Comparison of ENCODE assay signal across 14 cellular contexts in genomic region chr6:7730852-7731251, GRCh38. TPM values are rescaled to one million over a fixed set of nuclear protein-coding genes. Genes with fewer than 3 reads are reported as not detected.
A peak's percentile ranks its signal among the peaks of the same experiment; 100 is the strongest.
DNase-seq lines count a peak whose midpoint lies in the region; ATAC-seq, FAIRE-seq and TF ChIP-seq lines count a peak whose summit lies in the region.
"Had no signal": no experiment of that assay in that cellular context is flagged by ENCODE, and none has a peak within 500 bp of the region (broad histone marks: within the 10 kb centered on the region; RNA-seq: fewer than 3 reads in every experiment).

No MANE protein-coding gene starts in this region.

- TF ChIP-seq CTCF in osteocyte (IDR thresholded peaks at IDR 0.05) = no peak

- H3K27ac Mint-ChIP-seq in osteocyte (ENCODE audit: unreplicated experiment) = no peak overlapping the region
- H3K27ac Mint-ChIP-seq: activated CD8-positive, alpha-beta memory T cell treated with anti-CD3 and anti-CD28 coated beads, Interleukin-2, amount 10 ng/mL, durations not matched to agents 7 days and 5 days; T-helper 17 cell had no signal

- H3K36me3 Mint-ChIP-seq in osteocyte (ENCODE audit: unreplicated experiment) = no peaks in the 10 kb centered on the region
- H3K36me3 Mint-ChIP-seq: activated CD8-positive, alpha-beta memory T cell treated with anti-CD3 and anti-CD28 coated beads, Interleukin-2, amount 10 ng/mL, durations not matched to agents 7 days and 5 days had no signal

- peaks cover 20% of the 10 kb centered on the region for H3K4me1 Mint-ChIP-seq in osteocyte (ENCODE audit: unreplicated experiment)

- no peak overlapping the region for H3K4me3 Mint-ChIP-seq in osteocyte (ENCODE audit: unreplicated experiment)
- H3K4me3 Mint-ChIP-seq: activated CD8-positive, alpha-beta memory T cell treated with anti-CD3 and anti-CD28 coated beads, Interleukin-2, amount 10 ng/mL, durations not matched to agents 7 days and 5 days; T-helper 17 cell had no signal

- peak; percentile 9 for DNase-seq in ELF-1 (ENCODE audit: low read depth, low spot score)
- DNase-seq in RPMI7951 (ENCODE audit: low read depth) = peak; percentile 52
- peak; percentile 55 for DNase-seq in fibroblast of gingiva (ENCODE audit: low read depth)
- DNase-seq in renal cortical epithelial cell (ENCODE audit: low read depth) = peak; percentile 97
- no peak for DNase-seq in osteocyte (ENCODE audit: extremely low spot score, unreplicated experiment)
- DNase-seq in Right ventricle myocardium superior = no peak
- DNase-seq in GM12891 (ENCODE audit: insufficient read length, low spot score) = no peak
- DNase-seq: activated CD8-positive, alpha-beta memory T cell treated with anti-CD3 and anti-CD28 coated beads, Interleukin-2, amount 10 ng/mL, durations not matched to agents 7 days and 5 days; anterior cingulate cortex; GF-D8; H7; NCI-H524 treated with DMSO at 0.1 percent for 48 hours; T-helper 17 cell had no signal

- H3K9me3 Mint-ChIP-seq in osteocyte (ENCODE audit: unreplicated experiment) = no peaks in the 10 kb centered on the region

- intact Hi-C loops in Right ventricle myocardium superior (cut with DNase I) = no loop called here

- H3K27me3 Mint-ChIP-seq in osteocyte (ENCODE audit: unreplicated experiment) = peaks cover 59% of the 10 kb centered on the region

- no peak for TF ChIP-seq POLR2A in GM12891 (IDR thresholded peaks at IDR 0.05; ENCODE audit: low read depth, low read length)

- FAIRE-seq in GM12891 (lab: Jason Lieb, UNC) = no peak

- no peak for ATAC-seq in Right ventricle myocardium superior (ENCODE audit: poor library complexity)
- ATAC-seq in GM21526 (IDR thresholded peaks at IDR 0.05; ENCODE audit: low FRiP score, unreplicated experiment) = no peak
- ATAC-seq: activated CD8-positive, alpha-beta memory T cell treated with anti-CD3 and anti-CD28 coated beads, Interleukin-2, amount 10 ng/mL, durations not matched to agents 7 days and 5 days; T-helper 17 cell had no signal

TF ChIP-seq in GM12891, 5 proteins besides CTCF, POLR2A, EP300 and RAD21:
- TF ChIP-seq TAF1 (IDR thresholded peaks at IDR 0.05; ENCODE audit: low read depth, low read length) = no peak
- TF ChIP-seq POU2F2 (IDR thresholded peaks at IDR 0.05; ENCODE audit: low read depth, low read length) = no peak
- TF ChIP-seq POLR2AphosphoS5 (IDR thresholded peaks at IDR 0.05; ENCODE audit: low read depth, low read length) = no peak
- TF ChIP-seq SPI1 (IDR thresholded peaks at IDR 0.05; ENCODE audit: low read depth, low read length) = no peak
- no peak for TF ChIP-seq PAX5 (IDR thresholded peaks at IDR 0.05; ENCODE audit: insufficient read depth, low read length, severe bottlenecking)
TF ChIP-seq in GM12891: peak in this region for 0.

RNA-seq across cellular contexts. Expression of gene BMP6, which starts 5.0 kb away (rescaled TPM):
- total RNA-seq in RPMI7951 (2014; rRNA removed; shearing (Covaris generic)) = not detected in 2 replicates
- 0.69 and 0.75 TPM in 2 replicates for total RNA-seq in renal cortical epithelial cell
- not detected in 2 replicates for total RNA-seq in osteocyte
- 2.6 TPM for total RNA-seq in Right ventricle myocardium superior
- 0.13 TPM for polyA plus RNA-seq in GM12891 (2012; ENCODE audit: low read depth, missing spikeins)
- total RNA-seq: activated CD8-positive, alpha-beta memory T cell treated with anti-CD3 and anti-CD28 coated beads, Interleukin-2, amount 10 ng/mL, durations not matched to agents 7 days and 5 days had no signal

Comparison
In these comparisons a context has a peak if more than half of its experiments do, and no peak if none do; other contexts are left out.
1. DNase-seq: peak in ELF-1 (single experiment), RPMI7951 (single experiment), fibroblast of gingiva (single experiment) and renal cortical epithelial cell (single experiment); none in osteocyte (single experiment), Right ventricle myocardium superior (single experiment) and GM12891 (single experiment).